In the genomic region with DNA sequence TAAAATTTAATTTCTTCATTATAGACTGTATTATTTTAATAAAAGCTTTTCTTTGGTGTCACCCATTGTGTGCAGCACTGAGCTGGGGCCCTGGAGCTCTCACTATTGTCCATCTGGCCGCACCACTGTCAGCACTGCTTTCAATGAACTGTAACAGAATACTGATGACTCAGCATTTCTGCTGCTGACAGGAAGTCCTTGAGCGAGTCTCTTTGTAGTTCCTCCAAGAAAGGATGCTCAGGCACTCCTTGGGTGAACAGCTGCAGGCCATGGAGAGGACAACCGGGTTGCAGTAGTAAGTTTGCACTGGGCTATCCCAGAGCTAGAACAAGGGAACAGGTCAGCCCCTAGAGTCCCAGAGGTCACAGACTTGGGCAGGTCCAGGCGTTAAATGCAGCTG, we compare ENCODE assay signal across 9 cellular contexts.
DNase-seq lines count a peak whose midpoint lies in the region; ATAC-seq and TF ChIP-seq lines count a peak whose summit lies in the region.
"Had no signal": no experiment of that assay in that cellular context is flagged by ENCODE, and none has a peak within 500 bp of the region (broad histone marks: within the 10 kb centered on the region; RNA-seq: fewer than 3 reads in every experiment).

No MANE protein-coding gene starts in this region.

- ATAC-seq in GM19452 (IDR thresholded peaks at IDR 0.05; ENCODE audit: unreplicated experiment): peak; percentile 60
- ATAC-seq in HG03108 (IDR thresholded peaks at IDR 0.05; ENCODE audit: unreplicated experiment): no peak

- peaks cover 5% of the 10 kb centered on the region for H3K4me1 Mint-ChIP-seq in nephron progenitor cell

- H3K9me3 ChIP-seq in stomach smooth muscle (ENCODE audit: control insufficient read depth in 2 of 2, low read length in 2 of 2): no peaks in the 10 kb centered on the region

- H3K4me3 Mint-ChIP-seq in nephron progenitor cell: no peak overlapping the region
- H3K4me3 Mint-ChIP-seq: T-helper 1 cell treated with Interleukin-12 subunit alpha and Interleukin-12 subunit beta and Interleukin-4 antibody, amounts not matched to agents 30 μg/mL and 1 μg/mL, for 36 hours had no signal

- peaks cover 7% of the 10 kb centered on the region for H3K9me3 Mint-ChIP-seq in nephron progenitor cell
- H3K9me3 Mint-ChIP-seq: T-helper 1 cell treated with Interleukin-12 subunit alpha and Interleukin-12 subunit beta and Interleukin-4 antibody, amounts not matched to agents 30 μg/mL and 1 μg/mL, for 36 hours had no signal

- H3K27me3 Mint-ChIP-seq in nephron progenitor cell (ENCODE audit: low read depth, poor library complexity): peaks cover 14% of the 10 kb centered on the region

- H3K27me3 ChIP-seq in dorsolateral prefrontal cortex (peaks cover 0 to 13% (median 0%) of the 10 kb centered on the region in 45 donors), stomach smooth muscle (ENCODE audit: control insufficient read depth in 1 of 2, insufficient read depth in 2 of 2, low read length in 2 of 2) (no peaks in the 10 kb centered on the region)

- peaks cover 15% of the 10 kb centered on the region for H3K4me1 ChIP-seq in stomach smooth muscle (ENCODE audit: control insufficient read depth, insufficient read depth, low read length)

- H3K36me3 ChIP-seq in stomach smooth muscle (ENCODE audit: control insufficient read depth in 2 of 2, insufficient read depth in 2 of 2, low read length in 2 of 2): no peaks in the 10 kb centered on the region

- H3K36me3 Mint-ChIP-seq in nephron progenitor cell (ENCODE audit: low read depth): no peaks in the 10 kb centered on the region

- no peak overlapping the region for H3K27ac Mint-ChIP-seq in nephron progenitor cell
- H3K27ac Mint-ChIP-seq: T-helper 1 cell treated with Interleukin-12 subunit alpha and Interleukin-12 subunit beta and Interleukin-4 antibody, amounts not matched to agents 30 μg/mL and 1 μg/mL, for 36 hours had no signal

- H3K4me3 ChIP-seq in dorsolateral prefrontal cortex (no peak overlapping the region), stomach smooth muscle (ENCODE audit: low read length in 2 of 2) (no peak overlapping the region)

- intact Hi-C loops in dorsolateral prefrontal cortex (cut with DNase I): no loop called here

- DNase-seq in A172 (ENCODE audit: low spot score): peak; percentile 35
- DNase-seq in HPDE6-E6E7 (ENCODE audit: extremely low spot score): peak; percentile 19
- DNase-seq in dorsolateral prefrontal cortex: no peak
- no peak for DNase-seq in nucleus accumbens (lab: John Stamatoyannopoulos, UW)
- DNase-seq in nephron progenitor cell: no peak

- TF ChIP-seq CTCF in dorsolateral prefrontal cortex (IDR thresholded peaks at IDR 0.05 in 54 of 56, conservative IDR thresholded peaks at IDR 0.05 in 2 of 56; ENCODE audit: low read depth in 1 of 56, partially characterized antibody in 56 of 56): no peak
- no peak for TF ChIP-seq CTCF in nephron progenitor cell (IDR thresholded peaks at IDR 0.05)

- H3K9ac ChIP-seq in stomach smooth muscle (ENCODE audit: low read length in 2 of 2): no peak overlapping the region

- H3K27ac ChIP-seq in dorsolateral prefrontal cortex (peak overlapping the region in 43 of 59 donors; percentile 4 to 83 (median 64)), stomach smooth muscle (ENCODE audit: low read length) (peak overlapping the region; percentile 18)

Comparison
In these comparisons a context has a peak if more than half of its experiments do, and no peak if none do; other contexts are left out.
1. DNase-seq: peak in A172 (single experiment) and HPDE6-E6E7 (single experiment); none in dorsolateral prefrontal cortex (0 of 10), nucleus accumbens (0 of 56) and nephron progenitor cell (single experiment).